Comparison of ENCODE assay signal across 8 cellular contexts in genomic region chr12:81668475-81668874, GRCh38.
DNase-seq lines count a peak whose midpoint lies in the region; ATAC-seq, FAIRE-seq and TF ChIP-seq lines count a peak whose summit lies in the region.

No MANE protein-coding gene starts in this region.

- DNase-seq in activated CD4-positive, alpha-beta T cell treated with anti-CD3 and anti-CD28 coated beads for 48 hours: peak; percentile 34
- no peak for DNase-seq in activated CD4-positive, alpha-beta T cell treated with anti-CD3 and anti-CD28 coated beads, Interleukin-2, amount 50 U/mL, for 4 hours
- peak; percentile 86 for DNase-seq in RCC 7860 (ENCODE audit: low spot score)
- peak; percentile 79 for DNase-seq in kidney epithelial cell (ENCODE audit: low read depth)
- no peak for DNase-seq in WTC11 (ENCODE audit: low spot score)
- DNase-seq in CD8-positive, alpha-beta T cell: no peak
- DNase-seq in SHP77 treated with DMSO at 0.1 percent for 48 hours (lab: John Stamatoyannopoulos, UW): no peak

- peak; percentile 88 for FAIRE-seq in RCC 7860 (lab: Jason Lieb, UNC)

- no peak overlapping the region for H3K4me3 Mint-ChIP-seq in WTC11
- H3K4me3 Mint-ChIP-seq in CD8-positive, alpha-beta T cell: no peak overlapping the region

- H3K36me3 Mint-ChIP-seq in WTC11: no peaks in the 10 kb centered on the region
- no peaks in the 10 kb centered on the region for H3K36me3 Mint-ChIP-seq in CD8-positive, alpha-beta T cell

- TF ChIP-seq CTCF in kidney epithelial cell (IDR thresholded peaks at IDR 0.05; ENCODE audit: insufficient read depth, low read length, poor library complexity, severe bottlenecking) (no peak), WTC11 (IDR thresholded peaks at IDR 0.05) (no peak)
- TF ChIP-seq CTCF in CD8-positive, alpha-beta T cell (IDR thresholded peaks at IDR 0.05): no peak

- no peak overlapping the region for H3K27ac Mint-ChIP-seq in WTC11
- H3K27ac Mint-ChIP-seq in CD8-positive, alpha-beta T cell: no peak overlapping the region

- no peaks in the 10 kb centered on the region for H3K27me3 ChIP-seq in kidney epithelial cell (ENCODE audit: control insufficient read depth, insufficient read depth, low read length)
- no peaks in the 10 kb centered on the region for H3K27me3 ChIP-seq in CD8-positive, alpha-beta T cell (ENCODE audit: insufficient read depth, low read length)

- peak; percentile 96 for ATAC-seq in HG02973 (IDR thresholded peaks at IDR 0.05; ENCODE audit: unreplicated experiment)
- no peak for ATAC-seq in WTC11
- ATAC-seq in CD8-positive, alpha-beta T cell: no peak

- CTCF ChIA-PET in WTC11 (lab: Charles Lee): no interaction called here
- CTCF ChIA-PET in CD8-positive, alpha-beta T cell (lab: Charles Lee): no interaction called here

- H3K4me1 ChIP-seq in CD8-positive, alpha-beta T cell (ENCODE audit: insufficient read depth, low read length): no peaks in the 10 kb centered on the region

- POLR2A ChIA-PET in WTC11 (lab: Charles Lee): no interaction called here
- POLR2A ChIA-PET in CD8-positive, alpha-beta T cell (lab: Charles Lee): no interaction called here

- no peaks in the 10 kb centered on the region for H3K4me1 Mint-ChIP-seq in WTC11
- H3K4me1 Mint-ChIP-seq in CD8-positive, alpha-beta T cell (ENCODE audit: low read depth): no peaks in the 10 kb centered on the region

- H3K27ac ChIP-seq in CD8-positive, alpha-beta T cell (ENCODE audit: low read depth, low read length): no peak overlapping the region

- no peaks in the 10 kb centered on the region for H3K9me3 ChIP-seq in CD8-positive, alpha-beta T cell (ENCODE audit: low read length)

- no peaks in the 10 kb centered on the region for H3K9me3 Mint-ChIP-seq in WTC11
- no peaks in the 10 kb centered on the region for H3K9me3 Mint-ChIP-seq in CD8-positive, alpha-beta T cell

- no peaks in the 10 kb centered on the region for H3K27me3 Mint-ChIP-seq in WTC11 (ENCODE audit: low read depth)
- no peaks in the 10 kb centered on the region for H3K27me3 Mint-ChIP-seq in CD8-positive, alpha-beta T cell (ENCODE audit: low read depth)

- H3K36me3 ChIP-seq in kidney epithelial cell (ENCODE audit: control insufficient read depth, insufficient read depth, low read length): no peaks in the 10 kb centered on the region
- H3K36me3 ChIP-seq in CD8-positive, alpha-beta T cell (ENCODE audit: insufficient read depth, low read length): no peaks in the 10 kb centered on the region

- no peak overlapping the region for H3K4me3 ChIP-seq in kidney epithelial cell (ENCODE audit: low read depth, low read length)
- no peak overlapping the region for H3K4me3 ChIP-seq in CD8-positive, alpha-beta T cell (ENCODE audit: low read depth, low read length)

- intact Hi-C loops in CD8-positive, alpha-beta T cell (cut with DNase I, micrococcal nuclease): no loop called here

TF ChIP-seq in WTC11, 78 proteins besides CTCF, POLR2A, EP300 and RAD21:
- no peak for TF ChIP-seq PRRX2 (CRISPR knock-in tag; IDR thresholded peaks at IDR 0.05)
- TF ChIP-seq TCF7 (CRISPR knock-in tag; IDR thresholded peaks at IDR 0.05; ENCODE audit: low read depth): no peak
- TF ChIP-seq, protein P1, sequence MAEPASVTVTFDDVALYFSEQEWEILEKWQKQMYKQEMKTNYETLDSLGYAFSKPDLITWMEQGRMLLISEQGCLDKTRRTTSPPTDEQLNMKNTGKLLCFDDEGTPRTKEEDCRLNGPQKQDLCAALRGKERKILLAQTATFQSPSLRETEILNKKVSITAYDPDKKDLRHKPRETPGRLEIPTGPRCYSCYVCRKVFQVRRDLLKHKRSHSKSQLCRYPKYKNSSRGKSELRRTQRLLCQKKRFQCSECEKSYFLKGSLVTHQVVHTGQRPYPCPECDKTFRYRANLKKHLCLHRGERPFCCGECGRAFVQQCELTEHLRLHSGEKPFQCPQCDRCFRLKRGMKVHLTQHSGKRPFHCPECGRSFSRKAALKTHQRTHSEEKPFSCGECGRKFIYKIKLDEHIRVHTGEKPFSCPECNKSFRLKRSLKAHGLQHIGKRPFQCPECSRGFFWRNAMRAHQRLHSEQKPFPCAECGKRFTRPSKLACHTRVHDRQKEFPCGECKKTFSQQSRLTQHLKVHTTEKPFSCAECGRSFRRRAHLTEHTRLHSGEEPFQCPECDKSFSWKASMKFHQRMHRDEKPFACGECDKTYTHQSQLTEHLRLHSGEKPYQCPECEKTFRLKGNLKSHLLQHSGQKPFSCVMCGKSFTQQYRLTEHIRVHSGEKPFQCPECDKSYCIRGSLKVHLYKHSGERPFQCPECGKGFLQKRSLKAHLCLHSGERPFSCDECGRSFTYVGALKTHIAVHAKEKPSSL (CRISPR knock-in tag; conservative IDR thresholded peaks at IDR 0.05): no peak
- TF ChIP-seq ZNF671 (CRISPR knock-in tag; IDR thresholded peaks at IDR 0.05): no peak
- TF ChIP-seq, protein P2, sequence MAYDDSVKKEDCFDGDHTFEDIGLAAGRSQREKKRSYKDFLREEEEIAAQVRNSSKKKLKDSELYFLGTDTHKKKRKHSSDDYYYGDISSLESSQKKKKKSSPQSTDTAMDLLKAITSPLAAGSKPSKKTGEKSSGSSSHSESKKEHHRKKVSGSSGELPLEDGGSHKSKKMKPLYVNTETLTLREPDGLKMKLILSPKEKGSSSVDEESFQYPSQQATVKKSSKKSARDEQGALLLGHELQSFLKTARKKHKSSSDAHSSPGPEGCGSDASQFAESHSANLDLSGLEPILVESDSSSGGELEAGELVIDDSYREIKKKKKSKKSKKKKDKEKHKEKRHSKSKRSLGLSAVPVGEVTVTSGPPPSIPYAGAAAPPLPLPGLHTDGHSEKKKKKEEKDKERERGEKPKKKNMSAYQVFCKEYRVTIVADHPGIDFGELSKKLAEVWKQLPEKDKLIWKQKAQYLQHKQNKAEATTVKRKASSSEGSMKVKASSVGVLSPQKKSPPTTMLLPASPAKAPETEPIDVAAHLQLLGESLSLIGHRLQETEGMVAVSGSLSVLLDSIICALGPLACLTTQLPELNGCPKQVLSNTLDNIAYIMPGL (CRISPR knock-in tag; IDR thresholded peaks at IDR 0.05): no peak
- no peak for TF ChIP-seq NR3C1 (CRISPR knock-in tag; conservative IDR thresholded peaks at IDR 0.05; ENCODE audit: low read depth)
- TF ChIP-seq JAZF1 (CRISPR knock-in tag; IDR thresholded peaks at IDR 0.05): no peak
- no peak for TF ChIP-seq FOXK1 (CRISPR knock-in tag; IDR thresholded peaks at IDR 0.05)
- TF ChIP-seq PREB (CRISPR knock-in tag; IDR thresholded peaks at IDR 0.05; ENCODE audit: borderline replicate concordance): no peak
- no peak for TF ChIP-seq SOX15 (CRISPR knock-in tag; IDR thresholded peaks at IDR 0.05)
- TF ChIP-seq, protein P3, sequence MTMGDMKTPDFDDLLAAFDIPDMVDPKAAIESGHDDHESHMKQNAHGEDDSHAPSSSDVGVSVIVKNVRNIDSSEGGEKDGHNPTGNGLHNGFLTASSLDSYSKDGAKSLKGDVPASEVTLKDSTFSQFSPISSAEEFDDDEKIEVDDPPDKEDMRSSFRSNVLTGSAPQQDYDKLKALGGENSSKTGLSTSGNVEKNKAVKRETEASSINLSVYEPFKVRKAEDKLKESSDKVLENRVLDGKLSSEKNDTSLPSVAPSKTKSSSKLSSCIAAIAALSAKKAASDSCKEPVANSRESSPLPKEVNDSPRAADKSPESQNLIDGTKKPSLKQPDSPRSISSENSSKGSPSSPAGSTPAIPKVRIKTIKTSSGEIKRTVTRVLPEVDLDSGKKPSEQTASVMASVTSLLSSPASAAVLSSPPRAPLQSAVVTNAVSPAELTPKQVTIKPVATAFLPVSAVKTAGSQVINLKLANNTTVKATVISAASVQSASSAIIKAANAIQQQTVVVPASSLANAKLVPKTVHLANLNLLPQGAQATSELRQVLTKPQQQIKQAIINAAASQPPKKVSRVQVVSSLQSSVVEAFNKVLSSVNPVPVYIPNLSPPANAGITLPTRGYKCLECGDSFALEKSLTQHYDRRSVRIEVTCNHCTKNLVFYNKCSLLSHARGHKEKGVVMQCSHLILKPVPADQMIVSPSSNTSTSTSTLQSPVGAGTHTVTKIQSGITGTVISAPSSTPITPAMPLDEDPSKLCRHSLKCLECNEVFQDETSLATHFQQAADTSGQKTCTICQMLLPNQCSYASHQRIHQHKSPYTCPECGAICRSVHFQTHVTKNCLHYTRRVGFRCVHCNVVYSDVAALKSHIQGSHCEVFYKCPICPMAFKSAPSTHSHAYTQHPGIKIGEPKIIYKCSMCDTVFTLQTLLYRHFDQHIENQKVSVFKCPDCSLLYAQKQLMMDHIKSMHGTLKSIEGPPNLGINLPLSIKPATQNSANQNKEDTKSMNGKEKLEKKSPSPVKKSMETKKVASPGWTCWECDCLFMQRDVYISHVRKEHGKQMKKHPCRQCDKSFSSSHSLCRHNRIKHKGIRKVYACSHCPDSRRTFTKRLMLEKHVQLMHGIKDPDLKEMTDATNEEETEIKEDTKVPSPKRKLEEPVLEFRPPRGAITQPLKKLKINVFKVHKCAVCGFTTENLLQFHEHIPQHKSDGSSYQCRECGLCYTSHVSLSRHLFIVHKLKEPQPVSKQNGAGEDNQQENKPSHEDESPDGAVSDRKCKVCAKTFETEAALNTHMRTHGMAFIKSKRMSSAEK (CRISPR knock-in tag; IDR thresholded peaks at IDR 0.05; ENCODE audit: borderline replicate concordance): no peak

Comparison
In these comparisons a context has a peak if more than half of its experiments do, and no peak if none do; other contexts are left out.
1. DNase-seq: peak in activated CD4-positive, alpha-beta T cell treated with anti-CD3 and anti-CD28 coated beads for 48 hours (single experiment), RCC 7860 (single experiment) and kidney epithelial cell (single experiment); none in activated CD4-positive, alpha-beta T cell treated with anti-CD3 and anti-CD28 coated beads, Interleukin-2, amount 50 U/mL, for 4 hours (0 of 2), WTC11 (single experiment), CD8-positive, alpha-beta T cell (0 of 7) and SHP77 treated with DMSO at 0.1 percent for 48 hours (single experiment).